19 cellular contexts compared by ENCODE assay signal in the genomic region with DNA sequence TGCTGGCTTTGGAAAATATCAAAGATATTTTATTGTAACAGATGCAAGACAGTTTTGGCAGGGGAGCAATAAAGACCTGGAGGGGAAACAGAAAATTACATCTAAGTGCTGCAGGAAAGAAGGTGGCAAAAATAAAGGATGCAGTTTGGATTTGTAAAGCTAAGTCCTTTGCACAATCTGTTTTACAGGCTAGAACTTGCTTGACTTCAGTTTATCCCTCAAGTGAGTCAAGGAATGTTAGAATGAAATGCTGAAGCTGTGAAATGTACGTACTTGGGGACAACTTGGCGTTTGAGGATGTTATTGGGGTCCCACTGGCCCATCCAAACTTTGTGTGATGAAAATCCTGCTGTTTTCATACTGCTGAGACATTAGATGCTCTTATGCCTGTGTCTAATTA.
"Had no signal": no experiment of that assay in that cellular context is flagged by ENCODE, and none has a peak within 500 bp of the region (broad histone marks: within the 10 kb centered on the region; RNA-seq: fewer than 3 reads in every experiment).

No MANE protein-coding gene starts in this region.

- H3K27ac ChIP-seq: coronary artery, hepatocyte, parathyroid adenoma, psoas muscle, right lobe of liver, upper lobe of right lung had no signal

- ATAC-seq: left colon; natural killer cell treated with Interleukin-12 subunit alpha and Interleukin-12 subunit beta and Interleukin-15 and Interleukin-18, amount 100 ng/mL, for 72 hours; psoas muscle; right lobe of liver; stimulated activated effector memory CD8-positive, alpha-beta T cell treated with anti-CD3 and anti-CD28 coated beads, Interleukin-12 subunit alpha, Interleukin-12 subunit beta, amount 100 ng/mL, for 72 hours; stimulated activated naive CD8-positive, alpha-beta T cell treated with anti-CD3 and anti-CD28 coated beads, Interleukin-15, Interleukin-2, amounts not matched to agents 100 U/mL and 50 U/mL, for 24 hours; upper lobe of right lung had no signal

- H3K9me3 ChIP-seq: psoas muscle, right lobe of liver, testis, tibial nerve, upper lobe of right lung had no signal

- H3K4me1 ChIP-seq: psoas muscle, right lobe of liver had no signal

- H3K9ac ChIP-seq: parathyroid adenoma had no signal

- H3K4me2 ChIP-seq: hepatocyte had no signal

- DNase-seq: caudate nucleus; effector CD8-positive, alpha-beta T cell; foreskin melanocyte; head of caudate nucleus; left colon; psoas muscle; retina; right lobe of liver; stimulated activated CD4-positive, alpha-beta T cell treated with anti-CD3 and anti-CD28 coated beads, Interleukin-4, amount 100 ng/mL, for 1 hour; stimulated activated CD8-positive, alpha-beta memory T cell treated with anti-CD3 and anti-CD28 coated beads, Interleukin-4, amount 100 ng/mL, for 48 hours; stimulated activated naive CD8-positive, alpha-beta T cell treated with anti-CD3 and anti-CD28 coated beads, Interleukin-15, Interleukin-2, amounts not matched to agents 100 U/mL and 50 U/mL, for 24 hours; testis; upper lobe of right lung had no signal

- H3K27me3 ChIP-seq: hepatocyte, right lobe of liver, testis, tibial nerve, upper lobe of right lung had no signal

- H2AFZ ChIP-seq: hepatocyte, parathyroid adenoma had no signal

- H3K4me3 ChIP-seq: coronary artery, hepatocyte, psoas muscle, right lobe of liver, testis, tibial nerve, upper lobe of right lung had no signal

- H3K79me2 ChIP-seq: hepatocyte, parathyroid adenoma had no signal

- H3K36me3 ChIP-seq: right lobe of liver, tibial nerve, upper lobe of right lung had no signal
